1 cellular context compared by ENCODE assay signal in the genomic region with DNA sequence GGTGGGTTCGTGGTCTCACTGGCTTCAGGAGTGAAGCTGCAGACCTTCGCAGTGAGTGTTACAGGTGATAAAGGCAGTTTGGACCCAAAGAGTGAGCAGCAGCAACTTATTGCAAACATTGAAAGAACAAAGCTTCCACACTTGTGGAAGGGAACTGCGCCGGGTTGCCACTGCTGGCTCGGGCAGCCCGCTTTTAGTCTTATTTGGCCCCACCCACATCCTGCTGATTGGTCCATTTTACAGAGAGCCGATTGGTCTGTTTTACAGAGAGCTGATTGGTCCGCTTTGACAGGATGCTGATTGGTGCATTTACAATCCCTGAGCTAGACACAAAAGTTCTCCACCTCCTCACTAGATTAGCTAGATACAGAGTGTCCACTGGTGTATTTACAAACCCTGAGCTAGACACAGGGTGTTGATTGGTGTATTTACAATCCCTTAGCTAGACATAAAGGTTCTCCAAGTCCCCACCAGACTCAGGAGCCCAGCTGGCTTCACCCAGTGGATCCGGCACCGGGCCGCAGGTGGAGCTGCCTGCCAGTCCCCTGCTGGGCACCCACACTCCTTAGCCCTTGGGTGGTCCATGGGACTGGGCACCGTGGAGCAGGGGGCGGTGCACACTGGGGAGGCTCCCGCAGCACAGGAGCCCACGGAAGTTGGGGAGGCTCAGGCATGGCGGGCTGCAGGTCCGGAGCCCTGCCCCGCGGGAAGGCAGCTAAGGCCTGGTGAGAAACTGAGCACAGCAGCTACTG.
TF ChIP-seq lines count a peak whose summit lies in the region.

No MANE protein-coding gene starts in this region.

TF ChIP-seq in K562, 482 proteins besides CTCF, POLR2A, EP300 and RAD21:
- peak; percentile 66 for TF ChIP-seq NFYB (IDR thresholded peaks at IDR 0.05; ENCODE audit: extremely low read depth, insufficient read length)
- TF ChIP-seq NRF1 (conservative IDR thresholded peaks at IDR 0.05 in 1 of 2, IDR thresholded peaks at IDR 0.05 in 1 of 2), result peak; percentile 30 to 44; a peak in 3 of 4 replicates
